In genomic region chr18:23356915-23357421, GRCh38 we compare ENCODE assay signal across 12 cellular contexts.
DNase-seq lines count a peak whose midpoint lies in the region; ATAC-seq, FAIRE-seq and TF ChIP-seq lines count a peak whose summit lies in the region.
"Had no signal": no experiment of that assay in that cellular context is flagged by ENCODE, and none has a peak within 500 bp of the region (broad histone marks: within the 10 kb centered on the region; RNA-seq: fewer than 3 reads in every experiment).

No MANE protein-coding gene starts in this region.

- no peak overlapping the region for H2BK15ac ChIP-seq in IMR-90 (ENCODE audit: low read depth, low read length)

- no peak for TF ChIP-seq CTCF in IMR-90 (conservative IDR thresholded peaks at IDR 0.05; ENCODE audit: low read depth, low read length)
- no peak for TF ChIP-seq CTCF in GM13977 (IDR thresholded peaks at IDR 0.05; ENCODE audit: extremely low read depth, insufficient read depth, missing control alignments)

- H3K27me3 ChIP-seq in IMR-90 (ENCODE audit: control insufficient read depth, insufficient read depth, low read length) (no peaks in the 10 kb centered on the region), layer of hippocampus (ENCODE audit: control insufficient read depth, insufficient read depth, low read length) (no peaks in the 10 kb centered on the region), small intestine (ENCODE audit: control insufficient read depth in 2 of 2, insufficient read depth in 2 of 2, low read length in 2 of 2) (no peaks in the 10 kb centered on the region)

- DNase-seq in IMR-90, result peak; percentile 55
- DNase-seq in dedifferentiated amniotic fluid mesenchymal stem cell (ENCODE audit: extremely low spot score), result peak; percentile 56
- peak; percentile 45 for DNase-seq in small intestine
- no peak for DNase-seq in NCI-H82 treated with DMSO at 0.1 percent for 48 hours (lab: John Stamatoyannopoulos, UW; ENCODE audit: unreplicated experiment)
- no peak for DNase-seq in GM13977 (ENCODE audit: low spot score)
- DNase-seq in NCI-H2081 treated with DMSO at 0.1 percent for 48 hours (lab: John Stamatoyannopoulos, UW), result no peak
- DNase-seq in activated CD4-positive, CD25-positive, alpha-beta regulatory T cell (lab: John Stamatoyannopoulos, UW), result no peak
- DNase-seq: anterior cingulate cortex, mucosa of descending colon, NCI-H1436 treated with DMSO at 0.1 percent for 48 hours, T-helper 17 cell had no signal

- peak; percentile 62 for ATAC-seq in IMR-90 (ENCODE audit: low read depth)
- ATAC-seq: mucosa of descending colon, T-helper 17 cell had no signal

- H2AK5ac ChIP-seq in IMR-90 (ENCODE audit: low read depth, low read length), result no peak overlapping the region

- no peak overlapping the region; the same call in 1 of the 2 replicates for H2BK120ac ChIP-seq in IMR-90 (ENCODE audit: low read depth, low read length)

- no peak overlapping the region for H3K14ac ChIP-seq in IMR-90 (replicated peaks; ENCODE audit: low read depth, low read length)

- peak overlapping the region; percentile 41; the same call in 1 of the 2 replicates for H3K4me2 ChIP-seq in IMR-90 (ENCODE audit: low read depth, low read length)

- no peak overlapping the region for H2AK9ac ChIP-seq in IMR-90 (replicated peaks; ENCODE audit: low read depth, low read length, poor library complexity)

- H4K20me1 ChIP-seq in IMR-90 (ENCODE audit: insufficient read depth, low read length), result no peaks in the 10 kb centered on the region

- H3K56ac ChIP-seq in IMR-90 (ENCODE audit: extremely low read depth, insufficient read depth, low read length), result no peak overlapping the region

- no peak overlapping the region for H2AFZ ChIP-seq in IMR-90 (replicated peaks; ENCODE audit: low read length, poor library complexity)

- H3K9ac ChIP-seq in IMR-90 (ENCODE audit: low read depth, low read length), result peak overlapping the region; percentile 24; the same call in 1 of the 2 replicates

- H2BK20ac ChIP-seq in IMR-90 (ENCODE audit: low read depth, low read length), result no peak overlapping the region; the same call in 1 of the 2 replicates

- H3K36me3 ChIP-seq in IMR-90 (ENCODE audit: control insufficient read depth, insufficient read depth, low read length) (no peaks in the 10 kb centered on the region), small intestine (ENCODE audit: control insufficient read depth in 2 of 2, insufficient read depth in 2 of 2, low read length in 2 of 2) (no peaks in the 10 kb centered on the region)

- H3K4me1 ChIP-seq in IMR-90 (ENCODE audit: control insufficient read depth, insufficient read depth, low read length) (peaks cover 24% of the 10 kb centered on the region), small intestine (ENCODE audit: control insufficient read depth in 2 of 2, insufficient read depth in 1 of 2, low read depth in 1 of 2, low read length in 1 of 2) (peaks cover 5 to 8% of the 10 kb centered on the region in 2 donors)

- peaks cover 12% of the 10 kb centered on the region for H3K9me1 ChIP-seq in IMR-90 (ENCODE audit: insufficient read depth, low read length)

- H2BK5ac ChIP-seq in IMR-90 (ENCODE audit: low read depth, low read length, poor library complexity, severe bottlenecking), result peak overlapping the region; percentile 69

- no peaks in the 10 kb centered on the region for H3K9me3 ChIP-seq in IMR-90 (ENCODE audit: control insufficient read depth, insufficient read depth, low read length)
- H3K9me3 ChIP-seq in small intestine (ENCODE audit: control insufficient read depth, low read depth), result no peaks in the 10 kb centered on the region
- H3K9me3 ChIP-seq: mucosa of descending colon had no signal

- H4K91ac ChIP-seq in IMR-90 (ENCODE audit: insufficient read depth, low read depth, low read length), result no peak overlapping the region

- dilution Hi-C loops in IMR-90 (cut with HindIII; ENCODE audit: low sequenced_read_pairs, unreplicated experiment), result no loop called here

- H3K23ac ChIP-seq in IMR-90 (ENCODE audit: low read depth, low read length), result peak overlapping the region; percentile 44; the same call in 1 of the 2 replicates

- H3K79me1 ChIP-seq in IMR-90 (ENCODE audit: low read depth in 1 of 2, low read length in 2 of 2), result peaks cover 0 to 3% of the 10 kb centered on the region in 2 experiments; a peak in 1 of 4 replicates

- FAIRE-seq in small intestine (lab: Jason Lieb, UNC), result no peak

- WGBS in IMR-90 (ENCODE audit: extremely low coverage in 2 of 2, insufficient read length in 1 of 2), 2 experiments, result no CpG with 5 or more reads among the region's 1 CpG
- WGBS in small intestine, 3 donors, result 13 to 30% (median 29%) methylated on average over 1 of the region's 1 CpG

- peak overlapping the region in 1 of 2 experiments; percentile 52; a peak in 3 of 4 replicates for H4K8ac ChIP-seq in IMR-90 (ENCODE audit: low read depth in 2 of 2, low read length in 2 of 2)

- POLR2A ChIA-PET in IMR-90 (lab: Charles Lee; ENCODE audit: unreplicated experiment), result no interaction called here

- peak overlapping the region; percentile 93; the same call in 1 of the 2 replicates for H4K5ac ChIP-seq in IMR-90 (ENCODE audit: low read depth, low read length)

- no peak overlapping the region for H3K4ac ChIP-seq in IMR-90 (ENCODE audit: low read depth, low read length)

- H3K4me3 ChIP-seq in IMR-90 (ENCODE audit: insufficient read depth, low read depth, low read length) (no peak overlapping the region), small intestine (ENCODE audit: low read depth in 1 of 2, low read length in 2 of 2) (no peak overlapping the region)
- H3K4me3 ChIP-seq: mucosa of descending colon had no signal

- BruUV-seq in IMR-90 (replicated peaks; lab: Mats Ljungman, UMichigan), result no TSS peak

- CTCF ChIA-PET in IMR-90 (lab: Yijun Ruan, JAX), result interaction anchor here (0.6 kb wide), 1 partner anchor 133 kb away, joined by 3 read pairs; no protein-coding TSS in a partner anchor

- H3K27ac ChIP-seq in IMR-90 (ENCODE audit: insufficient read depth, low read length) (peak overlapping the region; percentile 97; the same call in 1 of the 2 replicates), layer of hippocampus (ENCODE audit: low read depth, low read length) (peak overlapping the region; percentile 6), small intestine (ENCODE audit: low read depth in 1 of 2, low read length in 1 of 2) (no peak overlapping the region)

- TF ChIP-seq POLR2A in IMR-90 (IDR thresholded peaks at IDR 0.05; ENCODE audit: low read depth, low read length), result no peak

- intact Hi-C loops in IMR-90 (cut with micrococcal nuclease), result loop anchor here (1.0 to 10.0 kb wide), 2 partner anchors 92 to 222 kb away; partner anchors contain the start of gene CABLES1

- H3K18ac ChIP-seq in IMR-90 (ENCODE audit: low read depth, low read length), result peak overlapping the region; percentile 97

- TF ChIP-seq RAD21 in IMR-90 (IDR thresholded peaks at IDR 0.05; ENCODE audit: low read length), result no peak

- in situ Hi-C loops in IMR-90 (cut with MboI; ENCODE audit: low sequenced_read_pairs) (loop anchor here (10.0 kb wide), 1 partner anchor 62 kb away; no protein-coding TSS in a partner anchor), GM13977 (cut with MboI; ENCODE audit: low pct_unique_long_range_greater_than_20kb, low sequenced_read_pairs, unreplicated experiment) (loop anchor here (10.0 kb wide), 1 partner anchor 222 kb away; the partner anchor contains the start of gene CABLES1)

TF ChIP-seq in IMR-90, 13 proteins besides CTCF, POLR2A, EP300 and RAD21:
- TF ChIP-seq FOS (IDR thresholded peaks at IDR 0.05; ENCODE audit: low read depth, low read length), result no peak
- TF ChIP-seq CEBPB (IDR thresholded peaks at IDR 0.05; ENCODE audit: low read depth, low read length), result peak; percentile 95
- TF ChIP-seq CHD1 (IDR thresholded peaks at IDR 0.05; ENCODE audit: low read depth, low read length), result no peak

Comparison
In these comparisons a context has a peak if more than half of its experiments do, and no peak if none do; other contexts are left out.
1. DNase-seq: peak in IMR-90 (single experiment), dedifferentiated amniotic fluid mesenchymal stem cell (single experiment) and small intestine (single experiment); none in NCI-H82 treated with DMSO at 0.1 percent for 48 hours (single experiment), GM13977 (single experiment), NCI-H2081 treated with DMSO at 0.1 percent for 48 hours (single experiment) and activated CD4-positive, CD25-positive, alpha-beta regulatory T cell (0 of 4).
2. H3K27ac ChIP-seq: peak in IMR-90 (single experiment) and layer of hippocampus (single experiment); none in small intestine (0 of 2).